In genomic region chr16:2751577-2752034, GRCh38 we compare ENCODE assay signal across 8 cellular contexts. TPM values are rescaled to one million over a fixed set of nuclear protein-coding genes. Genes with fewer than 3 reads are reported as not detected.
A peak's percentile ranks its signal among the peaks of the same experiment; 100 is the strongest.
DNase-seq lines count a peak whose midpoint lies in the region; ATAC-seq, FAIRE-seq and TF ChIP-seq lines count a peak whose summit lies in the region.

No MANE protein-coding gene starts in this region.

- H3K9me3 Mint-ChIP-seq in CD4-positive, alpha-beta memory T cell = peaks cover 0 to 4% (median 0%) of the 10 kb centered on the region in 8 donors
- no peaks in the 10 kb centered on the region for H3K9me3 Mint-ChIP-seq in activated CD4-positive, alpha-beta memory T cell treated with anti-CD3 and anti-CD28 coated beads for 36 hours

- no peak for ATAC-seq in IMR-90 (ENCODE audit: low read depth)
- no peak for ATAC-seq in left ventricle myocardium superior
- no peak for ATAC-seq in HG03025 (IDR thresholded peaks at IDR 0.05; ENCODE audit: low FRiP score, unreplicated experiment)
- ATAC-seq in HG03354 (IDR thresholded peaks at IDR 0.05; ENCODE audit: poor library complexity, severe bottlenecking, unreplicated experiment) = no peak

- intact Hi-C loops in CD4-positive, alpha-beta memory T cell (cut with micrococcal nuclease) = loop anchor here (1.0 to 10.0 kb wide), 5 partner anchors 26 to 113 kb away; partner anchors contain the start of genes ELOB and KCTD5
- intact Hi-C loops in IMR-90 (cut with micrococcal nuclease) = no loop called here
- intact Hi-C loops in activated CD4-positive, alpha-beta memory T cell treated with anti-CD3 and anti-CD28 coated beads for 36 hours (cut with micrococcal nuclease) = loop anchor here (1.0 to 2.0 kb wide), 3 partner anchors 26 to 117 kb away; partner anchors contain the start of gene ELOB
- intact Hi-C loops in left ventricle myocardium superior (cut with micrococcal nuclease) = no loop called here

- no peak overlapping the region; the same call in 2 of the 3 replicates for H2BK15ac ChIP-seq in IMR-90 (ENCODE audit: low read depth, low read length)

- dilution Hi-C loops in IMR-90 (cut with HindIII; ENCODE audit: low sequenced_read_pairs, unreplicated experiment) = no loop called here

- WGBS in IMR-90 (ENCODE audit: extremely low coverage in 2 of 2, insufficient read length in 1 of 2), 2 experiments = 62% methylated on average over 8 of the region's 23 CpGs; no CpG with 5 or more reads in 1 of the 2 experiments
- 57 to 78% (median 70%) methylated on average over 23 of the region's 23 CpGs for WGBS in small intestine, 3 donors

- H3K56ac ChIP-seq in IMR-90 (ENCODE audit: extremely low read depth, insufficient read depth, low read length) = 0 out of 2 replicates have a peak overlapping the region, but pooled peaks have one; percentile 30

- POLR2A ChIA-PET in CD4-positive, alpha-beta memory T cell (lab: Charles Lee; ENCODE audit: partially characterized antibody) = interaction anchor here (0.9 to 6.7 kb wide), 9 partner anchors 10 to 704 kb away, joined by 3 to 142 read pairs (median 4); partner anchors contain the start of genes ELOB, FLYWCH1, FLYWCH2 and KCTD5
- POLR2A ChIA-PET in IMR-90 (lab: Charles Lee; ENCODE audit: unreplicated experiment) = interaction anchor here (0.8 kb wide), 1 partner anchor 11 kb away, joined by 4 read pairs; no protein-coding TSS in a partner anchor
- POLR2A ChIA-PET in activated CD4-positive, alpha-beta memory T cell treated with anti-CD3 and anti-CD28 coated beads for 36 hours (lab: Charles Lee) = interaction anchor here (1.0 to 1.2 kb wide), 2 partner anchors 9 to 26 kb away, joined by 3 to 5 read pairs; no protein-coding TSS in a partner anchor

- no peak for TF ChIP-seq RAD21 in IMR-90 (IDR thresholded peaks at IDR 0.05; ENCODE audit: low read length)

- peak overlapping the region; percentile 77 for H3K4me2 ChIP-seq in IMR-90 (ENCODE audit: low read depth, low read length)

- H2BK20ac ChIP-seq in IMR-90 (ENCODE audit: low read depth, low read length) = no peak overlapping the region

- H4K8ac ChIP-seq in IMR-90 (ENCODE audit: low read depth in 2 of 2, low read length in 2 of 2) = peak overlapping the region; percentile 93 to 100

- H3K9me3 ChIP-seq in CD4-positive, alpha-beta memory T cell (ENCODE audit: control insufficient read depth in 1 of 2, low read length in 2 of 2) = no peaks in the 10 kb centered on the region
- H3K9me3 ChIP-seq in IMR-90 (ENCODE audit: control insufficient read depth, insufficient read depth, low read length) = peaks cover 2% of the 10 kb centered on the region; the same call in 1 of the 2 replicates
- H3K9me3 ChIP-seq in small intestine (ENCODE audit: control insufficient read depth, low read depth) = no peaks in the 10 kb centered on the region

- H3K36me3 Mint-ChIP-seq in CD4-positive, alpha-beta memory T cell = peaks cover 15 to 35% of the 10 kb centered on the region in 2 donors
- H3K36me3 Mint-ChIP-seq in activated CD4-positive, alpha-beta memory T cell treated with anti-CD3 and anti-CD28 coated beads for 36 hours = peaks cover 41% of the 10 kb centered on the region

- peak overlapping the region; percentile 74 for H3K23ac ChIP-seq in IMR-90 (ENCODE audit: low read depth, low read length)

- peak overlapping the region; percentile 16; the same call in 1 of the 2 replicates for H2BK120ac ChIP-seq in IMR-90 (ENCODE audit: low read depth, low read length)

- peak overlapping the region; percentile 99 for H2AK9ac ChIP-seq in IMR-90 (replicated peaks; ENCODE audit: low read depth, low read length, poor library complexity)

- peaks cover 29 to 62% (median 43%) of the 10 kb centered on the region in 4 donors for H3K4me1 Mint-ChIP-seq in CD4-positive, alpha-beta memory T cell
- H3K4me1 Mint-ChIP-seq in activated CD4-positive, alpha-beta memory T cell treated with anti-CD3 and anti-CD28 coated beads for 36 hours (ENCODE audit: low read depth) = peaks cover 42% of the 10 kb centered on the region

- peak overlapping the region; percentile 98 for H2AK5ac ChIP-seq in IMR-90 (ENCODE audit: low read depth, low read length)

- CTCF ChIA-PET in CD4-positive, alpha-beta memory T cell (lab: Charles Lee; ENCODE audit: partially characterized antibody) = no interaction called here
- CTCF ChIA-PET in IMR-90 (lab: Yijun Ruan, JAX) = no interaction called here
- CTCF ChIA-PET in activated CD4-positive, alpha-beta memory T cell treated with anti-CD3 and anti-CD28 coated beads for 36 hours (lab: Charles Lee) = no interaction called here

- H3K4me3 ChIP-seq in CD4-positive, alpha-beta memory T cell (ENCODE audit: low read length in 2 of 2) = peak overlapping the region in 1 of 2 donors; percentile 97
- H3K4me3 ChIP-seq in IMR-90 (ENCODE audit: insufficient read depth, low read depth, low read length) = peak overlapping the region; percentile 88
- H3K4me3 ChIP-seq in small intestine (ENCODE audit: low read depth in 1 of 2, low read length in 2 of 2) = peak overlapping the region; percentile 17 to 95

- H3K4me1 ChIP-seq in CD4-positive, alpha-beta memory T cell (ENCODE audit: insufficient read depth, low read length) = peaks cover 42% of the 10 kb centered on the region
- H3K4me1 ChIP-seq in IMR-90 (ENCODE audit: control insufficient read depth, insufficient read depth, low read length) (peaks cover 9% of the 10 kb centered on the region), small intestine (ENCODE audit: control insufficient read depth in 2 of 2, insufficient read depth in 1 of 2, low read depth in 1 of 2, low read length in 1 of 2) (peaks cover 5 to 18% of the 10 kb centered on the region in 2 donors)

- H4K20me1 ChIP-seq in IMR-90 (ENCODE audit: insufficient read depth, low read length) = peaks cover 38% of the 10 kb centered on the region

- peak overlapping the region; percentile 29 to 97 (median 92) for H3K4me3 Mint-ChIP-seq in CD4-positive, alpha-beta memory T cell
- H3K4me3 Mint-ChIP-seq in activated CD4-positive, alpha-beta memory T cell treated with anti-CD3 and anti-CD28 coated beads for 36 hours = peak overlapping the region; percentile 96

- no peak for DNase-seq in CD4-positive, alpha-beta memory T cell
- DNase-seq in GM19238 (ENCODE audit: insufficient read length, low spot score) (peak; percentile 84), IMR-90 (no peak), left ventricle myocardium superior (peak; percentile 45), small intestine (no peak)
- no peak for DNase-seq in activated CD4-positive, alpha-beta memory T cell treated with anti-CD3 and anti-CD28 coated beads for 36 hours

- H3K27ac ChIP-seq in CD4-positive, alpha-beta memory T cell (ENCODE audit: low read depth, low read length) = peak overlapping the region; percentile 97
- H3K27ac ChIP-seq in IMR-90 (ENCODE audit: insufficient read depth, low read length) (peak overlapping the region; percentile 99), small intestine (ENCODE audit: low read depth in 1 of 2, low read length in 1 of 2) (peak overlapping the region; percentile 99)

- peak overlapping the region; percentile 5; the same call in 1 of the 2 replicates for H3K18ac ChIP-seq in IMR-90 (ENCODE audit: low read depth, low read length)

- no peaks in the 10 kb centered on the region for H3K27me3 Mint-ChIP-seq in CD4-positive, alpha-beta memory T cell
- no peaks in the 10 kb centered on the region for H3K27me3 Mint-ChIP-seq in activated CD4-positive, alpha-beta memory T cell treated with anti-CD3 and anti-CD28 coated beads for 36 hours

- no peak for TF ChIP-seq CTCF in IMR-90 (conservative IDR thresholded peaks at IDR 0.05; ENCODE audit: low read depth, low read length)

- peak overlapping the region; percentile 10 for H3K9ac ChIP-seq in IMR-90 (ENCODE audit: low read depth, low read length)

- H3K79me1 ChIP-seq in IMR-90 (ENCODE audit: low read depth in 1 of 2, low read length in 2 of 2) = peaks cover 11 to 39% of the 10 kb centered on the region in 2 experiments

- peak overlapping the region; percentile 99 for H3K4ac ChIP-seq in IMR-90 (ENCODE audit: low read depth, low read length)

- in situ Hi-C loops in IMR-90 (cut with MboI; ENCODE audit: low sequenced_read_pairs) = no loop called here

- peak overlapping the region; percentile 97 to 100 (median 99) for H3K27ac Mint-ChIP-seq in CD4-positive, alpha-beta memory T cell
- H3K27ac Mint-ChIP-seq in activated CD4-positive, alpha-beta memory T cell treated with anti-CD3 and anti-CD28 coated beads for 36 hours = peak overlapping the region; percentile 99

- peak overlapping the region; percentile 92 for H3K14ac ChIP-seq in IMR-90 (replicated peaks; ENCODE audit: low read depth, low read length)

- H2AFZ ChIP-seq in IMR-90 (replicated peaks; ENCODE audit: low read length, poor library complexity) = peak overlapping the region; percentile 99

- no peak for FAIRE-seq in small intestine (lab: Jason Lieb, UNC)

- peaks cover 3% of the 10 kb centered on the region for H3K36me3 ChIP-seq in CD4-positive, alpha-beta memory T cell (ENCODE audit: insufficient read depth, low read length)
- peaks cover 6% of the 10 kb centered on the region for H3K36me3 ChIP-seq in IMR-90 (ENCODE audit: control insufficient read depth, insufficient read depth, low read length)
- H3K36me3 ChIP-seq in small intestine (ENCODE audit: control insufficient read depth in 2 of 2, insufficient read depth in 2 of 2, low read length in 2 of 2) = peaks cover 0 to 3% of the 10 kb centered on the region in 2 donors

- peaks cover 9% of the 10 kb centered on the region for H3K9me1 ChIP-seq in IMR-90 (ENCODE audit: insufficient read depth, low read length)

- peak overlapping the region; percentile 67 for H4K91ac ChIP-seq in IMR-90 (ENCODE audit: insufficient read depth, low read depth, low read length)

- no peak for TF ChIP-seq POLR2A in IMR-90 (IDR thresholded peaks at IDR 0.05; ENCODE audit: low read depth, low read length)

- H3K27me3 ChIP-seq in CD4-positive, alpha-beta memory T cell (ENCODE audit: insufficient read depth, low read length) = no peaks in the 10 kb centered on the region
- H3K27me3 ChIP-seq in IMR-90 (ENCODE audit: control insufficient read depth, insufficient read depth, low read length) (no peaks in the 10 kb centered on the region), small intestine (ENCODE audit: control insufficient read depth in 2 of 2, insufficient read depth in 2 of 2, low read length in 2 of 2) (no peaks in the 10 kb centered on the region)

- H4K5ac ChIP-seq in IMR-90 (ENCODE audit: low read depth, low read length) = peak overlapping the region; percentile 99

- peak overlapping the region; percentile 82 for H2BK5ac ChIP-seq in IMR-90 (ENCODE audit: low read depth, low read length, poor library complexity, severe bottlenecking)

- TSS peak; percentile 68 for BruUV-seq in IMR-90 (replicated peaks; lab: Mats Ljungman, UMichigan)

RNA-seq across cellular contexts. Expression of gene SRRM2, which starts 0.8 kb away (rescaled TPM):
- 1,000 to 10,000 TPM; 1,118 to 1,137 TPM for total RNA-seq in CD4-positive, alpha-beta memory T cell
- 100 to 1,000 TPM in 1 of 2 donors, 10 to 100 TPM in 1; 11.8 to 132 TPM for polyA plus RNA-seq in CD4-positive, alpha-beta memory T cell
- 20.3 and 21.1 TPM in 2 replicates for total RNA-seq in IMR-90 (2012; rRNA removed)
- polyA plus RNA-seq in IMR-90 (2012; rRNA removed) = 300 and 301 TPM in 2 replicates
- polyA plus RNA-seq in IMR-90 (2012; cell fraction: cytosol; rRNA removed) = 57.1 and 150 TPM in 2 replicates
- polyA plus RNA-seq in IMR-90 (2012; cell fraction: nucleus; rRNA removed; ENCODE audit: low replicate concordance) = 949 and 1,549 TPM in 2 replicates
- 100 to 1,000 TPM; 483 to 526 TPM for total RNA-seq in activated CD4-positive, alpha-beta memory T cell treated with anti-CD3 and anti-CD28 coated beads for 36 hours
- total RNA-seq in left ventricle myocardium superior = 292 TPM
- 100 to 1,000 TPM; 329 to 655 (median 391) TPM for polyA plus RNA-seq in small intestine

RNA-seq across cellular contexts. Expression of gene ELOB, which starts 25.5 kb away (rescaled TPM):
- total RNA-seq in CD4-positive, alpha-beta memory T cell = 10 to 100 TPM; 83.0 to 86.8 TPM
- 100 to 1,000 TPM; 268 to 270 TPM for polyA plus RNA-seq in CD4-positive, alpha-beta memory T cell
- total RNA-seq in IMR-90 (2012; rRNA removed) (225 and 5,859 TPM in 2 replicates), left ventricle myocardium superior (325 TPM)
- polyA plus RNA-seq in IMR-90 (2012; rRNA removed) (442 and 481 TPM in 2 replicates), small intestine (100 to 1,000 TPM; 376 to 718 (median 417) TPM)
- polyA plus RNA-seq in IMR-90 (2012; cell fraction: cytosol; rRNA removed) = 442 and 479 TPM in 2 replicates
- 142 and 174 TPM in 2 replicates for polyA plus RNA-seq in IMR-90 (2012; cell fraction: nucleus; rRNA removed; ENCODE audit: low replicate concordance)
- total RNA-seq in activated CD4-positive, alpha-beta memory T cell treated with anti-CD3 and anti-CD28 coated beads for 36 hours = 100 to 1,000 TPM; 165 to 175 TPM

RNA-seq across cellular contexts. Expression of gene PRSS27, which starts 31.6 kb away (rescaled TPM):
- under 1 TPM; 0.61 to 0.96 TPM for total RNA-seq in CD4-positive, alpha-beta memory T cell
- not detected for polyA plus RNA-seq in CD4-positive, alpha-beta memory T cell
- total RNA-seq in IMR-90 (2012; rRNA removed) (under 0.01 TPM in 2 replicates), left ventricle myocardium superior (0.12 TPM)
- polyA plus RNA-seq in IMR-90 (2012; rRNA removed) (0.58 and 0.83 TPM in 2 replicates), small intestine (1 to 10 TPM in 1 of 3 donors, not detected in 2; 1.3 TPM)
- polyA plus RNA-seq in IMR-90 (2012; cell fraction: cytosol; rRNA removed) = 0.86 and 1.1 TPM in 2 replicates
- 2.5 and 3.2 TPM in 2 replicates for polyA plus RNA-seq in IMR-90 (2012; cell fraction: nucleus; rRNA removed; ENCODE audit: low replicate concordance)
- 1 to 10 TPM; 1.6 to 2.4 TPM for total RNA-seq in activated CD4-positive, alpha-beta memory T cell treated with anti-CD3 and anti-CD28 coated beads for 36 hours

RNA-seq across cellular contexts. Expression of gene PRSS33, which starts 35.8 kb away (rescaled TPM):
- not detected for total RNA-seq in CD4-positive, alpha-beta memory T cell
- not detected for polyA plus RNA-seq in CD4-positive, alpha-beta memory T cell
- not detected in 2 replicates for total RNA-seq in IMR-90 (2012; rRNA removed)
- polyA plus RNA-seq in IMR-90 (2012; rRNA removed) = not detected in 2 replicates
- not detected in 2 replicates for polyA plus RNA-seq in IMR-90 (2012; cell fraction: cytosol; rRNA removed)
- not detected in 2 replicates for polyA plus RNA-seq in IMR-90 (2012; cell fraction: nucleus; rRNA removed; ENCODE audit: low replicate concordance)
- not detected for total RNA-seq in activated CD4-positive, alpha-beta memory T cell treated with anti-CD3 and anti-CD28 coated beads for 36 hours
- not detected for total RNA-seq in left ventricle myocardium superior
- not detected for polyA plus RNA-seq in small intestine

RNA-seq across cellular contexts. Expression of gene PRSS41, which starts 46.7 kb away (rescaled TPM):
- not detected for total RNA-seq in CD4-positive, alpha-beta memory T cell
- not detected for polyA plus RNA-seq in CD4-positive, alpha-beta memory T cell
- total RNA-seq in IMR-90 (2012; rRNA removed) = not detected in 2 replicates
- not detected in 2 replicates for polyA plus RNA-seq in IMR-90 (2012; rRNA removed)
- polyA plus RNA-seq in IMR-90 (2012; cell fraction: cytosol; rRNA removed) = not detected in 2 replicates
- not detected in 2 replicates for polyA plus RNA-seq in IMR-90 (2012; cell fraction: nucleus; rRNA removed; ENCODE audit: low replicate concordance)
- total RNA-seq in activated CD4-positive, alpha-beta memory T cell treated with anti-CD3 and anti-CD28 coated beads for 36 hours = not detected
- total RNA-seq in left ventricle myocardium superior = not detected
- polyA plus RNA-seq in small intestine = not detected

Comparison
In these comparisons a context has a peak if more than half of its experiments do, and no peak if none do; other contexts are left out.
1. DNase-seq: peak in GM19238 (single experiment) and left ventricle myocardium superior (single experiment); none in CD4-positive, alpha-beta memory T cell (0 of 5), IMR-90 (single experiment), activated CD4-positive, alpha-beta memory T cell treated with anti-CD3 and anti-CD28 coated beads for 36 hours (single experiment) and small intestine (single experiment).
2. RNA of gene SRRM2, which starts 0.8 kb away (total RNA-seq): 1,118 to 1,137 TPM in CD4-positive, alpha-beta memory T cell, 483 to 526 TPM in activated CD4-positive, alpha-beta memory T cell treated with anti-CD3 and anti-CD28 coated beads for 36 hours and 292 TPM in left ventricle myocardium superior (single experiment); 20.3 to 21.1 TPM in IMR-90; every median in the first group is over 10 times any median in the second.
3. intact Hi-C loops: an anchor here in CD4-positive, alpha-beta memory T cell (1.0 to 10.0 kb wide) and activated CD4-positive, alpha-beta memory T cell treated with anti-CD3 and anti-CD28 coated beads for 36 hours (1.0 to 2.0 kb wide); none called in IMR-90 and left ventricle myocardium superior.
4. Peak in every context shown above with its lines, with median percentiles within 50 percentile points of each other: H3K27ac ChIP-seq.